14 cellular contexts compared by ENCODE assay signal in the genomic region with DNA sequence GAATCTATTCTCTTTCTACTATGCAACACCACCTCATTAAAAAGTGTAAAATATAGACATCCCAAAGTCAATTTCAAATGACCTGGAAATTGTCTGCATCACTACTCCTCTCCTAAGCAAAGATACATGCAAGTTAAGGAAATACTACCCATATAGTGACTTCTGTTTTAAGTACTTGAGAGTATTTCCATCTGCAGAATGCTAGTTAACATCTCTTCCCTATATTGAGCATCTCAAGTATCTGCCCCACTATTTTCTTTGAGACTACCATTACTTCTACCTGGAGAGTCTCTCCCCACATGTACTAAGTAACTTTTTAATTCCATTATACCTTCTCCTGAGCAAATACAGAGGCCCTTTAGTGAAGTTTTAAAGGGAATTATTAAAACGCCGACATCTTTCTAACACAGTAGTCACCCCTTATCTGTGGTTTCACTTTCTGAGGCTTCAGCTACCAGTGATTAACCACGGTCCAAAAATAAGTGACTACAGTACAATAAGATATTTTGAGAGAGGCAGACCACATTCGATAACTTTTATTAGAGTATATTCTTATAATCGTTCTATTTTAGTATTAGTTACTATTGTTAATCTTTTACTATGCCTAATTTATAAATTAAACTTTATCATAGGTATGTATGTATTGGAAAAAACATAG. TPM values are rescaled to one million over a fixed set of nuclear protein-coding genes. Genes with fewer than 3 reads are reported as not detected.
DNase-seq lines count a peak whose midpoint lies in the region; ATAC-seq, FAIRE-seq and TF ChIP-seq lines count a peak whose summit lies in the region.
"Had no signal": no experiment of that assay in that cellular context is flagged by ENCODE, and none has a peak within 500 bp of the region (broad histone marks: within the 10 kb centered on the region; RNA-seq: fewer than 3 reads in every experiment).

No MANE protein-coding gene starts in this region.

- ATAC-seq in GM18858 (IDR thresholded peaks at IDR 0.05; ENCODE audit: unreplicated experiment) (peak; percentile 88), GM21447 (IDR thresholded peaks at IDR 0.05; ENCODE audit: unreplicated experiment) (peak; percentile 95), HG03064 (IDR thresholded peaks at IDR 0.05; ENCODE audit: low read depth, unreplicated experiment) (peak; percentile 79), GM12878 (peak; percentile 74)

- no peaks in the 10 kb centered on the region for H3K9me3 ChIP-seq in GM12878 (replicated peaks; ENCODE audit: control insufficient read depth, insufficient read depth, low read length)

- WGBS in GM12878 (ENCODE audit: insufficient coverage, insufficient replicate concordance, low lambda C conversion rate, missing lambda C conversion rate): 39% methylated on average over 5 of the region's 5 CpGs

- no peak for TF ChIP-seq EP300 in GM12878 (IDR thresholded peaks at IDR 0.05; ENCODE audit: borderline replicate concordance in 1 of 2, control insufficient read depth in 1 of 2, low read depth in 2 of 2, low read length in 2 of 2)

- TF ChIP-seq RAD21 in GM12878 (IDR thresholded peaks at IDR 0.05; ENCODE audit: insufficient read depth, low read depth, low read length): no peak

- H4K20me1 ChIP-seq in GM12878 (ENCODE audit: control insufficient read depth, insufficient read depth): no peaks in the 10 kb centered on the region

- no peak overlapping the region for H3K9ac ChIP-seq in GM12878 (ENCODE audit: control insufficient read depth, insufficient read depth, low read length)

- no peaks in the 10 kb centered on the region for H3K4me1 Mint-ChIP-seq in progenitor cell of endocrine pancreas (ENCODE audit: low read depth)
- peaks cover 13% of the 10 kb centered on the region for H3K4me1 Mint-ChIP-seq in activated T-helper 2 cell treated with anti-CD3 and anti-CD28 coated beads, Interferon-gamma antibody, Interleukin-2, Interleukin-4, amounts not matched to agents 10 μg/mL and 5 μg/mL and 100 μg/mL, durations not matched to agents 14 hours and 24 hours and 36 hours (ENCODE audit: low read depth)

- no peak for FAIRE-seq in GM12878 (lab: Jason Lieb, UNC)

- H3K27me3 Mint-ChIP-seq in progenitor cell of endocrine pancreas: no peaks in the 10 kb centered on the region
- H3K27me3 Mint-ChIP-seq in activated T-helper 2 cell treated with anti-CD3 and anti-CD28 coated beads, Interferon-gamma antibody, Interleukin-2, Interleukin-4, amounts not matched to agents 10 μg/mL and 5 μg/mL and 100 μg/mL, durations not matched to agents 14 hours and 24 hours and 36 hours (ENCODE audit: low read depth): no peaks in the 10 kb centered on the region
- H3K27me3 Mint-ChIP-seq: activated T-cell treated with anti-CD3 and anti-CD28 coated beads, Interleukin-2, amount 50 U/mL, for 24 hours; CD4-positive, CD25-positive, alpha-beta regulatory T cell had no signal

- TF ChIP-seq POLR2A in GM12878 (IDR thresholded peaks at IDR 0.05; ENCODE audit: low read depth, low read length): no peak

- no peaks in the 10 kb centered on the region for H3K4me1 ChIP-seq in GM12878 (ENCODE audit: control insufficient read depth, insufficient read depth, low read length)

- TF ChIP-seq CTCF in GM12878 (IDR thresholded peaks at IDR 0.05 in 2 of 3, conservative IDR thresholded peaks at IDR 0.05 in 1 of 3; ENCODE audit: control insufficient read depth in 2 of 3, extremely low read depth in 1 of 3, insufficient read depth in 1 of 3, low read depth in 3 of 3, low read length in 3 of 3) (no peak), progenitor cell of endocrine pancreas (IDR thresholded peaks at IDR 0.05; ENCODE audit: unreplicated experiment) (no peak)

- H3K9me3 Mint-ChIP-seq in progenitor cell of endocrine pancreas (ENCODE audit: low read depth): no peaks in the 10 kb centered on the region
- H3K9me3 Mint-ChIP-seq in activated T-helper 2 cell treated with anti-CD3 and anti-CD28 coated beads, Interferon-gamma antibody, Interleukin-2, Interleukin-4, amounts not matched to agents 10 μg/mL and 5 μg/mL and 100 μg/mL, durations not matched to agents 14 hours and 24 hours and 36 hours: no peaks in the 10 kb centered on the region
- H3K9me3 Mint-ChIP-seq: activated T-cell treated with anti-CD3 and anti-CD28 coated beads, Interleukin-2, amount 50 U/mL, for 24 hours; brain had no signal

- SMC1A ChIA-PET in GM12878 (lab: Charles Lee; ENCODE audit: uncharacterized antibody, unreplicated experiment): interaction anchor here (0.8 to 2.3 kb wide), 4 partner anchors 12 to 31 kb away, joined by 3 to 11 read pairs (median 6); no protein-coding TSS in a partner anchor

- H3K79me2 ChIP-seq in GM12878 (ENCODE audit: control insufficient read depth, insufficient read depth, low read length): no peaks in the 10 kb centered on the region; the same call in 1 of the 2 replicates

- RAD21 ChIA-PET in GM12878 (lab: Charles Lee; ENCODE audit: unreplicated experiment): no interaction called here

- H3K4me3 Mint-ChIP-seq in progenitor cell of endocrine pancreas (ENCODE audit: low read depth): no peak overlapping the region
- no peak overlapping the region for H3K4me3 Mint-ChIP-seq in activated T-helper 2 cell treated with anti-CD3 and anti-CD28 coated beads, Interferon-gamma antibody, Interleukin-2, Interleukin-4, amounts not matched to agents 10 μg/mL and 5 μg/mL and 100 μg/mL, durations not matched to agents 14 hours and 24 hours and 36 hours (ENCODE audit: low read depth)
- H3K4me3 Mint-ChIP-seq: activated T-cell treated with anti-CD3 and anti-CD28 coated beads, Interleukin-2, amount 50 U/mL, for 24 hours; brain; CD4-positive, CD25-positive, alpha-beta regulatory T cell had no signal

- peaks cover 4 to 23% of the 10 kb centered on the region in 2 experiments for H3K36me3 ChIP-seq in GM12878 (ENCODE audit: control insufficient read depth in 2 of 2, insufficient read depth in 2 of 2, low read length in 1 of 2)

- BruUV-seq in GM12878 (replicated peaks; lab: Mats Ljungman, UMichigan): no TSS peak

- no peak overlapping the region for H3K27ac Mint-ChIP-seq in progenitor cell of endocrine pancreas
- no peak overlapping the region for H3K27ac Mint-ChIP-seq in activated T-helper 2 cell treated with anti-CD3 and anti-CD28 coated beads, Interferon-gamma antibody, Interleukin-2, Interleukin-4, amounts not matched to agents 10 μg/mL and 5 μg/mL and 100 μg/mL, durations not matched to agents 14 hours and 24 hours and 36 hours
- H3K27ac Mint-ChIP-seq: activated T-cell treated with anti-CD3 and anti-CD28 coated beads, Interleukin-2, amount 50 U/mL, for 24 hours; brain; CD4-positive, CD25-positive, alpha-beta regulatory T cell had no signal

- peaks cover 28% of the 10 kb centered on the region for H3K36me3 Mint-ChIP-seq in progenitor cell of endocrine pancreas (ENCODE audit: insufficient read depth)
- peaks cover 70% of the 10 kb centered on the region for H3K36me3 Mint-ChIP-seq in activated T-helper 2 cell treated with anti-CD3 and anti-CD28 coated beads, Interferon-gamma antibody, Interleukin-2, Interleukin-4, amounts not matched to agents 10 μg/mL and 5 μg/mL and 100 μg/mL, durations not matched to agents 14 hours and 24 hours and 36 hours (ENCODE audit: low read depth)

- no peak overlapping the region for H2AFZ ChIP-seq in GM12878 (ENCODE audit: control insufficient read depth, low read depth, low read length)

- no peaks in the 10 kb centered on the region for H3K27me3 ChIP-seq in GM12878 (replicated peaks in 1 of 2; ENCODE audit: control insufficient read depth in 2 of 2, insufficient read depth in 2 of 2, low read length in 1 of 2)

- POLR2A ChIA-PET in GM12878 (lab: Charles Lee): no interaction called here

- CTCF ChIA-PET in GM12878 (lab: Yijun Ruan, JAX): interaction anchor here (1.8 kb wide), 1 partner anchor 18 kb away, joined by 5 read pairs; no protein-coding TSS in a partner anchor

- DNase-seq in GM12878 (ENCODE audit: low read depth, low spot score) (no peak), nucleus accumbens (lab: John Stamatoyannopoulos, UW) (no peak), progenitor cell of endocrine pancreas (ENCODE audit: low spot score, unreplicated experiment) (no peak), T-helper 2 cell (no peak)
- DNase-seq in activated T-helper 2 cell treated with anti-CD3 and anti-CD28 coated beads, Interferon-gamma antibody, Interleukin-2, Interleukin-4, amounts not matched to agents 10 μg/mL and 5 μg/mL and 100 μg/mL, durations not matched to agents 14 hours and 24 hours and 36 hours (ENCODE audit: low spot score): no peak
- DNase-seq: activated T-cell treated with anti-CD3 and anti-CD28 coated beads, Interleukin-2, amount 50 U/mL, for 24 hours; CD4-positive, CD25-positive, alpha-beta regulatory T cell; NCI-H1436 had no signal

- intact Hi-C loops in GM12878 (cut with micrococcal nuclease; ENCODE audit: unreplicated experiment): no loop called here
- intact Hi-C loops in activated T-helper 2 cell treated with anti-CD3 and anti-CD28 coated beads, Interferon-gamma antibody, Interleukin-2, Interleukin-4, amounts not matched to agents 10 μg/mL and 5 μg/mL and 100 μg/mL, durations not matched to agents 14 hours and 24 hours and 36 hours (cut with micrococcal nuclease): no loop called here

- peak overlapping the region; percentile 10; the same call in 1 of the 2 replicates for H3K4me2 ChIP-seq in GM12878 (ENCODE audit: control insufficient read depth, insufficient read depth)

- no peak overlapping the region for H3K4me3 ChIP-seq in GM12878
- H3K4me3 ChIP-seq: skin epidermis had no signal

- H3K27ac ChIP-seq in GM12878 (ENCODE audit: control insufficient read depth, insufficient read depth): no peak overlapping the region
- H3K27ac ChIP-seq: epithelial cell of prostate, skin epidermis had no signal

- in situ Hi-C loops in GM12878 (cut with MboI): no loop called here

RNA-seq across cellular contexts. Expression of gene CWC22, which starts 21.8 kb away (rescaled TPM):
- total RNA-seq in GM12878 (2013; cell fraction: nucleolus; rRNA removed): 20.3 and 20.4 TPM in 2 replicates
- total RNA-seq in GM12878 (2014; rRNA removed) (19.2 and 21.3 TPM in 2 replicates), GM12878 (2014; rRNA removed; fragmentation: Illumina TruSeq; extraction: Trizol) (26.3 and 26.9 TPM in 2 replicates), GM12878 (2021) (20.4 and 22.1 TPM in 2 replicates), progenitor cell of endocrine pancreas (27.2 and 27.7 TPM in 2 replicates)
- polyA plus RNA-seq in GM12878 (2011; ENCODE audit: low read depth): 7.5 TPM
- polyA plus RNA-seq in GM12878 (2011; rRNA removed) (8.2 and 12.1 TPM in 2 replicates), GM12878 (2014; fragmentation: Illumina TruSeq; extraction: Trizol) (38.5 and 50.8 TPM in 2 replicates), GM12878 (2014; fragmentation: Nextera tagmentation; extraction: Ambion mirVana) (10 to 100 TPM; 26.4 to 29.5 TPM), GM12878 (2014; rRNA removed) (13.8 and 16.6 TPM in 2 replicates), GM12878 (2016; fragmentation: Nextera tagmentation; extraction: Ambion mirVana) (10 to 100 TPM; 34.2 to 34.9 TPM)
- 3.0 and 4.7 TPM in 2 replicates for polyA plus RNA-seq in GM12878 (2011; cell fraction: cytosol; rRNA removed)
- 4.9 and 8.1 TPM in 2 replicates for polyA plus RNA-seq in GM12878 (2011; cell fraction: nucleus; rRNA removed)
- polyA plus RNA-seq in GM12878 (2012): 13.2 and 17.1 TPM in 2 replicates
- 6.9 and 11.8 TPM in 2 replicates for polyA minus RNA-seq in GM12878 (2011; rRNA and poly(A)+ RNA removed)
- polyA minus RNA-seq in GM12878 (2011; cell fraction: cytosol; rRNA and poly(A)+ RNA removed): 3.3 and 5.9 TPM in 2 replicates
- polyA minus RNA-seq in GM12878 (2011; cell fraction: nucleus; rRNA and poly(A)+ RNA removed): 5.4 and 6.9 TPM in 2 replicates
- 27.6 and 27.8 TPM in 2 replicates for total RNA-seq in activated T-helper 2 cell treated with anti-CD3 and anti-CD28 coated beads, Interferon-gamma antibody, Interleukin-2, Interleukin-4, amounts not matched to agents 10 μg/mL and 5 μg/mL and 100 μg/mL, durations not matched to agents 14 hours and 24 hours and 36 hours
